In the genomic region with DNA sequence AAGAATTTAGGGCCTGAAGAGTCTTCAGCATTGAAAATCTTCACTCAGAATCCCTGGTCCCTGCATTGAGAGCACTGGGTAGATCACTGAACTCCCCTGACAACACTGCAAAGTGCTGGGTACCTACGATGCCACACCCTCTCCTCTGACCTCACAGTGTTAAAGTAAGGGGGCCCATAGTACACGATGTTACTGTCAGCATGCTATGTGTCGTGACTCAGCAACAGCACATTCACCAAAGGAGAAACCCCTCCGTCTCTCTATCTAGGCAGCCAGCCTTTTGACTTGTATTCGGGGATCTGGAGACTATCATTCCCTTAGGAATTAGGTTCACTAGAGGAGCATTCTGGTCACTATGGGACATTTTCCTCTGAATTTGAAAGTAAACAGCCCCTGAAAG, we compare ENCODE assay signal across 18 cellular contexts.
A peak's percentile ranks its signal among the peaks of the same experiment; 100 is the strongest.
DNase-seq lines count a peak whose midpoint lies in the region; ATAC-seq, FAIRE-seq and TF ChIP-seq lines count a peak whose summit lies in the region.
"Had no signal": no experiment of that assay in that cellular context is flagged by ENCODE, and none has a peak within 500 bp of the region (broad histone marks: within the 10 kb centered on the region; RNA-seq: fewer than 3 reads in every experiment).

No MANE protein-coding gene starts in this region.

- peaks cover 0 to 5% of the 10 kb centered on the region in 2 experiments; a peak in 1 of 4 replicates for H3K79me1 ChIP-seq in IMR-90 (ENCODE audit: low read depth in 1 of 2, low read length in 2 of 2)

- H2AK9ac ChIP-seq in IMR-90 (replicated peaks; ENCODE audit: low read depth, low read length, poor library complexity), result no peak overlapping the region

- POLR2A ChIA-PET in IMR-90 (lab: Charles Lee; ENCODE audit: unreplicated experiment), result no interaction called here

- H4K20me1 ChIP-seq in IMR-90 (ENCODE audit: insufficient read depth, low read length), result no peaks in the 10 kb centered on the region

- no peaks in the 10 kb centered on the region for H3K27me3 ChIP-seq in IMR-90 (ENCODE audit: control insufficient read depth, insufficient read depth, low read length)

- H3K4me2 ChIP-seq in IMR-90 (ENCODE audit: low read depth, low read length), result no peak overlapping the region
- H3K4me2 ChIP-seq: A549, PC-9 had no signal

- H3K9ac ChIP-seq in IMR-90 (ENCODE audit: low read depth, low read length), result no peak overlapping the region
- H3K9ac ChIP-seq: GM23248 had no signal

- peaks cover 25% of the 10 kb centered on the region for H3K9me1 ChIP-seq in IMR-90 (ENCODE audit: insufficient read depth, low read length)

- no TSS peak for BruUV-seq in IMR-90 (replicated peaks; lab: Mats Ljungman, UMichigan)

- TF ChIP-seq POLR2A in IMR-90 (IDR thresholded peaks at IDR 0.05; ENCODE audit: low read depth, low read length), result no peak

- no CpG with 5 or more reads among the region's 5 CpGs for WGBS in IMR-90 (ENCODE audit: extremely low coverage in 2 of 2, insufficient read length in 1 of 2), 2 experiments

- no peak overlapping the region for H2BK5ac ChIP-seq in IMR-90 (ENCODE audit: low read depth, low read length, poor library complexity, severe bottlenecking)

- H3K56ac ChIP-seq in IMR-90 (ENCODE audit: extremely low read depth, insufficient read depth, low read length), result no peak overlapping the region

- no peak for FAIRE-seq in D721Med (lab: Jason Lieb, UNC)
- FAIRE-seq: A549, GM12891, HTR-8/SVneo, K562 had no signal

- H2AK5ac ChIP-seq in IMR-90 (ENCODE audit: low read depth, low read length), result peak overlapping the region; percentile 41; the same call in 1 of the 2 replicates

- H3K9me3 Mint-ChIP-seq in activated T-cell treated with anti-CD3 and anti-CD28 coated beads, Interleukin-2, amount 50 U/mL, for 72 hours, result no peaks in the 10 kb centered on the region
- no peaks in the 10 kb centered on the region for H3K9me3 Mint-ChIP-seq in progenitor cell of endocrine pancreas (ENCODE audit: low read depth)

- no peaks in the 10 kb centered on the region for H3K27me3 Mint-ChIP-seq in activated T-cell treated with anti-CD3 and anti-CD28 coated beads, Interleukin-2, amount 50 U/mL, for 72 hours (ENCODE audit: low read depth)
- H3K27me3 Mint-ChIP-seq in progenitor cell of endocrine pancreas, result no peaks in the 10 kb centered on the region

- H3K4me1 Mint-ChIP-seq in activated T-cell treated with anti-CD3 and anti-CD28 coated beads, Interleukin-2, amount 50 U/mL, for 72 hours (ENCODE audit: low read depth), result peaks cover 4% of the 10 kb centered on the region
- peaks cover 1% of the 10 kb centered on the region for H3K4me1 Mint-ChIP-seq in progenitor cell of endocrine pancreas (ENCODE audit: low read depth)

- H4K91ac ChIP-seq in IMR-90 (ENCODE audit: insufficient read depth, low read depth, low read length), result peak overlapping the region; percentile 31

- H3K9me3 ChIP-seq in IMR-90 (ENCODE audit: control insufficient read depth, insufficient read depth, low read length), result no peaks in the 10 kb centered on the region
- H3K9me3 ChIP-seq: A549 had no signal

- H3K27ac ChIP-seq in IMR-90 (ENCODE audit: insufficient read depth, low read length), result no peak overlapping the region
- H3K27ac ChIP-seq: A549, C4-2B, GM23248, PC-9 had no signal

- H3K4me3 Mint-ChIP-seq in activated T-cell treated with anti-CD3 and anti-CD28 coated beads, Interleukin-2, amount 50 U/mL, for 72 hours, result no peak overlapping the region
- no peak overlapping the region for H3K4me3 Mint-ChIP-seq in progenitor cell of endocrine pancreas (ENCODE audit: low read depth)

- ATAC-seq in activated T-cell treated with anti-CD3 and anti-CD28 coated beads, Interleukin-2, amount 50 U/mL, for 72 hours (replicated peaks in 1 of 2), result no peak
- ATAC-seq in IMR-90 (ENCODE audit: low read depth) (no peak), GM21526 (IDR thresholded peaks at IDR 0.05; ENCODE audit: low FRiP score, unreplicated experiment) (no peak)
- ATAC-seq: A549, K562 had no signal

- peaks cover 0 to 3% of the 10 kb centered on the region in 2 donors for H3K36me3 Mint-ChIP-seq in activated T-cell treated with anti-CD3 and anti-CD28 coated beads, Interleukin-2, amount 50 U/mL, for 72 hours (ENCODE audit: insufficient read depth in 2 of 2)
- peaks cover 16% of the 10 kb centered on the region for H3K36me3 Mint-ChIP-seq in progenitor cell of endocrine pancreas (ENCODE audit: insufficient read depth)

- intact Hi-C loops in IMR-90 (cut with micrococcal nuclease), result loop anchor here (2.0 kb wide), 1 partner anchor 66 kb away; no protein-coding TSS in a partner anchor

- peak overlapping the region in 1 of 2 experiments; percentile 16; a peak in 1 of 4 replicates for H4K8ac ChIP-seq in IMR-90 (ENCODE audit: low read depth in 2 of 2, low read length in 2 of 2)

- TF ChIP-seq RAD21 in IMR-90 (IDR thresholded peaks at IDR 0.05; ENCODE audit: low read length), result no peak

- H2BK15ac ChIP-seq in IMR-90 (ENCODE audit: low read depth, low read length), result 0 out of 3 replicates have a peak overlapping the region, but pooled peaks have one; percentile 32

- H4K5ac ChIP-seq in IMR-90 (ENCODE audit: low read depth, low read length), result peak overlapping the region; percentile 47; the same call in 1 of the 2 replicates

- peak overlapping the region; percentile 94 for H2BK120ac ChIP-seq in IMR-90 (ENCODE audit: low read depth, low read length)

- no peak overlapping the region for H3K23ac ChIP-seq in IMR-90 (ENCODE audit: low read depth, low read length)

- H3K4me1 ChIP-seq in IMR-90 (ENCODE audit: control insufficient read depth, insufficient read depth, low read length), result peaks cover 13% of the 10 kb centered on the region
- H3K4me1 ChIP-seq: A549 had no signal

- H2AFZ ChIP-seq in IMR-90 (replicated peaks; ENCODE audit: low read length, poor library complexity), result no peak overlapping the region
- H2AFZ ChIP-seq: GM23248, PC-9 had no signal

- H3K4ac ChIP-seq in IMR-90 (ENCODE audit: low read depth, low read length), result peak overlapping the region; percentile 96

- DNase-seq in activated T-cell treated with anti-CD3 and anti-CD28 coated beads, Interleukin-2, amount 50 U/mL, for 72 hours, result no peak
- DNase-seq in activated T-cell treated with anti-CD3 and anti-CD28 coated beads, Interleukin-2, amount 50 U/mL, for 1 hour, result no peak
- DNase-seq in IMR-90 (no peak), choroid plexus epithelial cell (ENCODE audit: low read depth) (peak; percentile 38), progenitor cell of endocrine pancreas (ENCODE audit: low spot score, unreplicated experiment) (no peak), GM03348 (ENCODE audit: low spot score) (no peak), D721Med (ENCODE audit: insufficient read length, low spot score) (no peak)
- DNase-seq: GM23248, NCI-H1092 treated with DMSO at 0.1 percent for 48 hours, NCI-H1694 treated with DMSO at 0.1 percent for 48 hours, NCI-H446, PC-9 had no signal

- H3K27ac Mint-ChIP-seq in activated T-cell treated with anti-CD3 and anti-CD28 coated beads, Interleukin-2, amount 50 U/mL, for 72 hours, result peak overlapping the region; percentile 34
- H3K27ac Mint-ChIP-seq in progenitor cell of endocrine pancreas, result peak overlapping the region; percentile 8

- in situ Hi-C loops in IMR-90 (cut with MboI; ENCODE audit: low sequenced_read_pairs), result no loop called here

- dilution Hi-C loops in IMR-90 (cut with HindIII; ENCODE audit: low sequenced_read_pairs, unreplicated experiment), result no loop called here

- CTCF ChIA-PET in IMR-90 (lab: Yijun Ruan, JAX), result no interaction called here

- H3K18ac ChIP-seq in IMR-90 (ENCODE audit: low read depth, low read length), result no peak overlapping the region; the same call in 1 of the 2 replicates

- H2BK20ac ChIP-seq in IMR-90 (ENCODE audit: low read depth, low read length), result peak overlapping the region; percentile 27; the same call in 1 of the 2 replicates

- TF ChIP-seq CTCF in IMR-90 (conservative IDR thresholded peaks at IDR 0.05; ENCODE audit: low read depth, low read length) (no peak), choroid plexus epithelial cell (conservative IDR thresholded peaks at IDR 0.05; ENCODE audit: low read depth, low read length) (no peak), progenitor cell of endocrine pancreas (IDR thresholded peaks at IDR 0.05; ENCODE audit: unreplicated experiment) (no peak), D721Med (IDR thresholded peaks at IDR 0.05; ENCODE audit: insufficient read depth, missing control alignments) (no peak)

- H3K36me3 ChIP-seq in IMR-90 (ENCODE audit: control insufficient read depth, insufficient read depth, low read length), result peaks cover 58% of the 10 kb centered on the region

- H3K14ac ChIP-seq in IMR-90 (replicated peaks; ENCODE audit: low read depth, low read length), result no peak overlapping the region

- no peak overlapping the region for H3K4me3 ChIP-seq in IMR-90 (ENCODE audit: insufficient read depth, low read depth, low read length)
- no peak overlapping the region for H3K4me3 ChIP-seq in choroid plexus epithelial cell (ENCODE audit: low read depth, low read length)
- H3K4me3 ChIP-seq: A549, GM23248, K562, PC-9 had no signal

TF ChIP-seq in IMR-90, 13 proteins besides CTCF, POLR2A, EP300 and RAD21:
- TF ChIP-seq MAFK (IDR thresholded peaks at IDR 0.05; ENCODE audit: low read depth, low read length) (no peak), BHLHE40 (IDR thresholded peaks at IDR 0.05; ENCODE audit: low read depth, low read length) (no peak), SMC3 (IDR thresholded peaks at IDR 0.05; ENCODE audit: low read depth, low read length) (no peak), MAZ (IDR thresholded peaks at IDR 0.05; ENCODE audit: borderline replicate concordance, low read depth, low read length) (no peak), RCOR1 (IDR thresholded peaks at IDR 0.05; ENCODE audit: insufficient replicate concordance, low read length) (no peak), CEBPB (IDR thresholded peaks at IDR 0.05; ENCODE audit: low read depth, low read length) (no peak), RFX5 (IDR thresholded peaks at IDR 0.05; ENCODE audit: low read depth, low read length) (no peak), NFE2L2 (IDR thresholded peaks at IDR 0.05; ENCODE audit: low read depth, low read length) (no peak), MXI1 (IDR thresholded peaks at IDR 0.05; ENCODE audit: borderline replicate concordance, low read depth, low read length) (no peak), FOS (IDR thresholded peaks at IDR 0.05; ENCODE audit: low read depth, low read length) (no peak), CHD1 (IDR thresholded peaks at IDR 0.05; ENCODE audit: low read depth, low read length) (no peak)
- TF ChIP-seq, protein P1, sequence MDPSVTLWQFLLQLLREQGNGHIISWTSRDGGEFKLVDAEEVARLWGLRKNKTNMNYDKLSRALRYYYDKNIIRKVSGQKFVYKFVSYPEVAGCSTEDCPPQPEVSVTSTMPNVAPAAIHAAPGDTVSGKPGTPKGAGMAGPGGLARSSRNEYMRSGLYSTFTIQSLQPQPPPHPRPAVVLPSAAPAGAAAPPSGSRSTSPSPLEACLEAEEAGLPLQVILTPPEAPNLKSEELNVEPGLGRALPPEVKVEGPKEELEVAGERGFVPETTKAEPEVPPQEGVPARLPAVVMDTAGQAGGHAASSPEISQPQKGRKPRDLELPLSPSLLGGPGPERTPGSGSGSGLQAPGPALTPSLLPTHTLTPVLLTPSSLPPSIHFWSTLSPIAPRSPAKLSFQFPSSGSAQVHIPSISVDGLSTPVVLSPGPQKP (IDR thresholded peaks at IDR 0.05; ENCODE audit: borderline replicate concordance, low read depth, low read length), result no peak
